22 cellular contexts compared by ENCODE assay signal in genomic region chr5:25550793-25551192, GRCh38.
"Had no signal": no experiment of that assay in that cellular context is flagged by ENCODE, and none has a peak within 500 bp of the region (broad histone marks: within the 10 kb centered on the region; RNA-seq: fewer than 3 reads in every experiment).

No MANE protein-coding gene starts in this region.

- DNase-seq: colonic mucosa; cortex of kidney; effector CD8-positive, alpha-beta T cell; effector memory CD8-positive, alpha-beta T cell; endodermal cell; erythroblast; esophagus squamous epithelium; foreskin fibroblast; foreskin melanocyte; gastrocnemius medialis; glutamatergic neuron; head of caudate nucleus; heart right ventricle; hippocampal formation; left cardiac atrium; left lung; left ventricle myocardium superior; lower lobe of right lung; mesenchymal stem cell; mucosa of descending colon; naive B cell had no signal

- H3K4me3 ChIP-seq: colonic mucosa, esophagus squamous epithelium, gastrocnemius medialis, heart right ventricle, left lung, lower lobe of right lung, mucosa of descending colon had no signal

- H3K9me3 ChIP-seq: colonic mucosa, esophagus squamous epithelium, gastrocnemius medialis, lower lobe of right lung had no signal

- H3K36me3 ChIP-seq: colonic mucosa, esophagus squamous epithelium, gastrocnemius medialis, heart right ventricle, left lung, lower lobe of right lung had no signal

- H3K4me1 ChIP-seq: colonic mucosa, esophagus squamous epithelium, gastrocnemius medialis, heart right ventricle, left lung, lower lobe of right lung had no signal

- H3K27ac ChIP-seq: colonic mucosa, epithelial cell of prostate, esophagus squamous epithelium, gastrocnemius medialis, heart right ventricle, left lung, lower lobe of right lung had no signal
